Comparison of ENCODE assay signal across 1 cellular context in the genomic region with DNA sequence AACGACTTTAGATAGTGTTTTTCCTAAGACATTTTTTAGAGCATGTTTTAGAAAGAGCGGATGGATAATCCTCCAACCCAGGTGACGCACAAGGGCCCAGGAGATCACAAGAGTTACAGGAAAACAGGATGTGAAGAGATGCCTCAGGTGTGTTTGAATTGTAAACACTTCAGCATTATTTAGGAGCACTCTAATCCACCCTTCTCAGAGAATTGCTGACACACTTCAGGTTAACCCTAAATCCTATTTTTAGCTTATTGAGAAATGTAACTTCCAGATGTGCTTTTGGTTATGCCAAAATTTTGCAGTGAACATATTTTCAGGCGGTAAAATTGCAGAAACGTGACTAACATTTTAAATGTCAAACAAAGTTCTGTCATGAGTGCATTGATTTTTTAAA.
TF ChIP-seq lines count a peak whose summit lies in the region.

No MANE protein-coding gene starts in this region.

TF ChIP-seq in H1, 55 proteins besides CTCF, POLR2A, EP300 and RAD21 (continued from another document):
- no peak for TF ChIP-seq HDAC2 (IDR thresholded peaks at IDR 0.05; ENCODE audit: borderline replicate concordance in 1 of 2, low read depth in 2 of 2, low read length in 2 of 2)
